In genomic region chr4:142405021-142405991, GRCh38 we compare ENCODE assay signal across 9 cellular contexts.
DNase-seq lines count a peak whose midpoint lies in the region; ATAC-seq, FAIRE-seq and TF ChIP-seq lines count a peak whose summit lies in the region.
"Had no signal": no experiment of that assay in that cellular context is flagged by ENCODE, and none has a peak within 500 bp of the region (broad histone marks: within the 10 kb centered on the region; RNA-seq: fewer than 3 reads in every experiment).

No MANE protein-coding gene starts in this region.

- peak overlapping the region; percentile 45 for H3K27ac ChIP-seq in BLaER1
- peak overlapping the region; percentile 64 for H3K27ac ChIP-seq in VCaP

- TF ChIP-seq CTCF in VCaP (conservative IDR thresholded peaks at IDR 0.05), result no peak

- peak overlapping the region; percentile 54 for H3K9ac ChIP-seq in BLaER1

- no peaks in the 10 kb centered on the region for H3K36me3 ChIP-seq in BLaER1

- H3K4me2 ChIP-seq in BLaER1, result peak overlapping the region; percentile 82

- peak; percentile 63 for ATAC-seq in GM21360 (IDR thresholded peaks at IDR 0.05; ENCODE audit: unreplicated experiment)
- ATAC-seq: K562 had no signal

- peaks cover 41% of the 10 kb centered on the region for H3K4me1 ChIP-seq in BLaER1

- no peaks in the 10 kb centered on the region for H4K20me1 ChIP-seq in BLaER1

- peak overlapping the region; percentile 62 for H3K4me3 ChIP-seq in BLaER1
- H3K4me3 ChIP-seq: K562 had no signal

- no peaks in the 10 kb centered on the region for H3K27me3 ChIP-seq in BLaER1

- no peaks in the 10 kb centered on the region for H3K9me3 ChIP-seq in BLaER1

- peak; percentile 19 for DNase-seq in HTR-8/SVneo (ENCODE audit: insufficient read length, low spot score)
- DNase-seq in central memory CD4-positive, alpha-beta T cell, result peak; percentile 63
- peak; percentile 79 for DNase-seq in left kidney (ENCODE audit: low read depth, low spot score)
- DNase-seq in stimulated activated CD4-positive, alpha-beta T cell treated with anti-CD3 and anti-CD28 coated beads, Interleukin-4, amount 100 ng/mL, for 24 hours, result peak; percentile 70
- DNase-seq in D341Med (ENCODE audit: low spot score), result no peak

- FAIRE-seq in HTR-8/SVneo (lab: Jason Lieb, UNC), result peak; percentile 26
- FAIRE-seq: K562 had no signal
